ENCODE assay signal across 1 cellular context in the genomic region with DNA sequence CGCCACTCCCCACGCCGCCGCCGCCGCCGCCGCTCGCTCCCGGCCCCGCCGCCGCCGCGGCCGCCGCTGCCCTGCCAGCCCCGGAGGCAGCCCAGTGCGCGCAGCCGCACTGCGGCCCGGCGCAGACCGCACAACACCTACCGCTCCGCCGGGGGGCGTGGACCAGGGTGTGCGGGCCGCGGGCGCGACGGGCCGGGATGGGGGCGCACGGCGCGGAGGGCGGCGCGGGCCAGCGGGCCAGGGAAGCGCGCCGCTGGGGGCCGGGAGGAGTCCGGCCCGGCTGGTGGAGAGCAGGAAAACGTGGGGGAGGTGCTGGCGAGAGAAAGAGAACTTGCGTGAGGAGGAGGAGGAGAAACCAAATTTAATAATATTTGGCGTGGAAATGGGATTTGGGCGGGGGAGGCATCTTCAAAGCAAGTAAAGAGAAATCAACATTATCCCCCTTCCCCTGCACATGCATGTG.
TF ChIP-seq lines count a peak whose summit lies in the region.

A gene (minus strand): TSS at position 106 of the 463 bp plus-strand sequence. CDS start 594 bp downstream, outside the sequence.

TF ChIP-seq in HepG2, 621 proteins besides CTCF, POLR2A, EP300 and RAD21 (continued from another document and continues in another):
- TF ChIP-seq, protein P1, sequence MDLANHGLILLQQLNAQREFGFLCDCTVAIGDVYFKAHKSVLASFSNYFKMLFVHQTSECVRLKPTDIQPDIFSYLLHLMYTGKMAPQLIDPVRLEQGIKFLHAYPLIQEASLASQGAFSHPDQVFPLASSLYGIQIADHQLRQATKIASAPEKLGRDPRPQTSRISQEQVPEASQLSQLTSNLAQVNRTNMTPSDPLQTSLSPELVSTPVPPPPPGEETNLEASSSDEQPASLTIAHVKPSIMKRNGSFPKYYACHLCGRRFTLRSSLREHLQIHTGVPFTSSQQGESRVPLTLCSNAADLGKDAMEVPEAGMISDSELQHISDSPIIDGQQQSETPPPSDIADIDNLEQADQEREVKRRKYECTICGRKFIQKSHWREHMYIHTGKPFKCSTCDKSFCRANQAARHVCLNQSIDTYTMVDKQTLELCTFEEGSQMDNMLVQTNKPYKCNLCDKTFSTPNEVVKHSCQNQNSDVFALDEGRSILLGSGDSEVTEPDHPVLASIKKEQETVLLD (CRISPR knock-in tag; IDR thresholded peaks at IDR 0.05; ENCODE audit: low read depth), result 0 out of 2 replicates have a peak, but pooled peaks have one; percentile 54
- TF ChIP-seq ZNF569 (CRISPR knock-in tag; IDR thresholded peaks at IDR 0.05; ENCODE audit: borderline replicate concordance), result no peak
- no peak for TF ChIP-seq ZBTB8A (CRISPR knock-in tag; IDR thresholded peaks at IDR 0.05; ENCODE audit: borderline replicate concordance, low read depth)
- TF ChIP-seq HNRNPUL1 (IDR thresholded peaks at IDR 0.05; ENCODE audit: low read depth, low read length), result no peak
- no peak for TF ChIP-seq AGO1 (IDR thresholded peaks at IDR 0.05; ENCODE audit: low read depth, low read length, poor library complexity, severe bottlenecking)
- peak; percentile 32 for TF ChIP-seq ASH2L (IDR thresholded peaks at IDR 0.05; ENCODE audit: insufficient read length, low read depth, low read length)
- peak; percentile 54 for TF ChIP-seq RBFOX2 (IDR thresholded peaks at IDR 0.05; ENCODE audit: low read depth, low read length)
- 0 out of 2 replicates have a peak, but pooled peaks have one; percentile 2 for TF ChIP-seq GABPB1 (CRISPR knock-in tag; IDR thresholded peaks at IDR 0.05)
- 0 out of 2 replicates have a peak, but pooled peaks have one; percentile 8 for TF ChIP-seq TOPORS (CRISPR knock-in tag; IDR thresholded peaks at IDR 0.05)
- TF ChIP-seq, protein P2, sequence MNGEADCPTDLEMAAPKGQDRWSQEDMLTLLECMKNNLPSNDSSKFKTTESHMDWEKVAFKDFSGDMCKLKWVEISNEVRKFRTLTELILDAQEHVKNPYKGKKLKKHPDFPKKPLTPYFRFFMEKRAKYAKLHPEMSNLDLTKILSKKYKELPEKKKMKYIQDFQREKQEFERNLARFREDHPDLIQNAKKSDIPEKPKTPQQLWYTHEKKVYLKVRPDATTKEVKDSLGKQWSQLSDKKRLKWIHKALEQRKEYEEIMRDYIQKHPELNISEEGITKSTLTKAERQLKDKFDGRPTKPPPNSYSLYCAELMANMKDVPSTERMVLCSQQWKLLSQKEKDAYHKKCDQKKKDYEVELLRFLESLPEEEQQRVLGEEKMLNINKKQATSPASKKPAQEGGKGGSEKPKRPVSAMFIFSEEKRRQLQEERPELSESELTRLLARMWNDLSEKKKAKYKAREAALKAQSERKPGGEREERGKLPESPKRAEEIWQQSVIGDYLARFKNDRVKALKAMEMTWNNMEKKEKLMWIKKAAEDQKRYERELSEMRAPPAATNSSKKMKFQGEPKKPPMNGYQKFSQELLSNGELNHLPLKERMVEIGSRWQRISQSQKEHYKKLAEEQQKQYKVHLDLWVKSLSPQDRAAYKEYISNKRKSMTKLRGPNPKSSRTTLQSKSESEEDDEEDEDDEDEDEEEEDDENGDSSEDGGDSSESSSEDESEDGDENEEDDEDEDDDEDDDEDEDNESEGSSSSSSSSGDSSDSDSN (CRISPR knock-in tag; IDR thresholded peaks at IDR 0.05), result peak; percentile 57; the same call in 1 of the 2 replicates
- 0 out of 2 replicates have a peak, but pooled peaks have one; percentile 9 for TF ChIP-seq ZSCAN25 (CRISPR knock-in tag; IDR thresholded peaks at IDR 0.05)
- TF ChIP-seq, protein P3, sequence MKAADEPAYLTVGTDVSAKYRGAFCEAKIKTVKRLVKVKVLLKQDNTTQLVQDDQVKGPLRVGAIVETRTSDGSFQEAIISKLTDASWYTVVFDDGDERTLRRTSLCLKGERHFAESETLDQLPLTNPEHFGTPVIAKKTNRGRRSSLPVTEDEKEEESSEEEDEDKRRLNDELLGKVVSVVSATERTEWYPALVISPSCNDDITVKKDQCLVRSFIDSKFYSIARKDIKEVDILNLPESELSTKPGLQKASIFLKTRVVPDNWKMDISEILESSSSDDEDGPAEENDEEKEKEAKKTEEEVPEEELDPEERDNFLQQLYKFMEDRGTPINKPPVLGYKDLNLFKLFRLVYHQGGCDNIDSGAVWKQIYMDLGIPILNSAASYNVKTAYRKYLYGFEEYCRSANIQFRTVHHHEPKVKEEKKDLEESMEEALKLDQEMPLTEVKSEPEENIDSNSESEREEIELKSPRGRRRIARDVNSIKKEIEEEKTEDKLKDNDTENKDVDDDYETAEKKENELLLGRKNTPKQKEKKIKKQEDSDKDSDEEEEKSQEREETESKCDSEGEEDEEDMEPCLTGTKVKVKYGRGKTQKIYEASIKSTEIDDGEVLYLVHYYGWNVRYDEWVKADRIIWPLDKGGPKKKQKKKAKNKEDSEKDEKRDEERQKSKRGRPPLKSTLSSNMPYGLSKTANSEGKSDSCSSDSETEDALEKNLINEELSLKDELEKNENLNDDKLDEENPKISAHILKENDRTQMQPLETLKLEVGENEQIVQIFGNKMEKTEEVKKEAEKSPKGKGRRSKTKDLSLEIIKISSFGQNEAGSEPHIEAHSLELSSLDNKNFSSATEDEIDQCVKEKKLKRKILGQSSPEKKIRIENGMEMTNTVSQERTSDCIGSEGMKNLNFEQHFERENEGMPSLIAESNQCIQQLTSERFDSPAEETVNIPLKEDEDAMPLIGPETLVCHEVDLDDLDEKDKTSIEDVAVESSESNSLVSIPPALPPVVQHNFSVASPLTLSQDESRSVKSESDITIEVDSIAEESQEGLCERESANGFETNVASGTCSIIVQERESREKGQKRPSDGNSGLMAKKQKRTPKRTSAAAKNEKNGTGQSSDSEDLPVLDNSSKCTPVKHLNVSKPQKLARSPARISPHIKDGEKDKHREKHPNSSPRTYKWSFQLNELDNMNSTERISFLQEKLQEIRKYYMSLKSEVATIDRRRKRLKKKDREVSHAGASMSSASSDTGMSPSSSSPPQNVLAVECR (CRISPR knock-in tag; IDR thresholded peaks at IDR 0.05; ENCODE audit: borderline replicate concordance), result 0 out of 2 replicates have a peak, but pooled peaks have one; percentile 6
- TF ChIP-seq, protein P4, sequence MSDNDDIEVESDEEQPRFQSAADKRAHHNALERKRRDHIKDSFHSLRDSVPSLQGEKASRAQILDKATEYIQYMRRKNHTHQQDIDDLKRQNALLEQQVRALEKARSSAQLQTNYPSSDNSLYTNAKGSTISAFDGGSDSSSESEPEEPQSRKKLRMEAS (IDR thresholded peaks at IDR 0.05), result peak; percentile 33; the same call in 1 of the 2 replicates
- TF ChIP-seq GATAD1 (CRISPR knock-in tag; IDR thresholded peaks at IDR 0.05), result 0 out of 2 replicates have a peak, but pooled peaks have one; percentile 21
- TF ChIP-seq, protein P5, sequence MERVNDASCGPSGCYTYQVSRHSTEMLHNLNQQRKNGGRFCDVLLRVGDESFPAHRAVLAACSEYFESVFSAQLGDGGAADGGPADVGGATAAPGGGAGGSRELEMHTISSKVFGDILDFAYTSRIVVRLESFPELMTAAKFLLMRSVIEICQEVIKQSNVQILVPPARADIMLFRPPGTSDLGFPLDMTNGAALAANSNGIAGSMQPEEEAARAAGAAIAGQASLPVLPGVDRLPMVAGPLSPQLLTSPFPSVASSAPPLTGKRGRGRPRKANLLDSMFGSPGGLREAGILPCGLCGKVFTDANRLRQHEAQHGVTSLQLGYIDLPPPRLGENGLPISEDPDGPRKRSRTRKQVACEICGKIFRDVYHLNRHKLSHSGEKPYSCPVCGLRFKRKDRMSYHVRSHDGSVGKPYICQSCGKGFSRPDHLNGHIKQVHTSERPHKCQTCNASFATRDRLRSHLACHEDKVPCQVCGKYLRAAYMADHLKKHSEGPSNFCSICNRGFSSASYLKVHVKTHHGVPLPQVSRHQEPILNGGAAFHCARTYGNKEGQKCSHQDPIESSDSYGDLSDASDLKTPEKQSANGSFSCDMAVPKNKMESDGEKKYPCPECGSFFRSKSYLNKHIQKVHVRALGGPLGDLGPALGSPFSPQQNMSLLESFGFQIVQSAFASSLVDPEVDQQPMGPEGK (CRISPR knock-in tag; IDR thresholded peaks at IDR 0.05), result 0 out of 2 replicates have a peak, but pooled peaks have one; percentile 45
- TF ChIP-seq ZEB1 (IDR thresholded peaks at IDR 0.05; ENCODE audit: insufficient replicate concordance, low read depth), result no peak
- TF ChIP-seq TAF1 (CRISPR knock-in tag; IDR thresholded peaks at IDR 0.05), result peak; percentile 13; the same call in 1 of the 2 replicates
- TF ChIP-seq, protein P6, sequence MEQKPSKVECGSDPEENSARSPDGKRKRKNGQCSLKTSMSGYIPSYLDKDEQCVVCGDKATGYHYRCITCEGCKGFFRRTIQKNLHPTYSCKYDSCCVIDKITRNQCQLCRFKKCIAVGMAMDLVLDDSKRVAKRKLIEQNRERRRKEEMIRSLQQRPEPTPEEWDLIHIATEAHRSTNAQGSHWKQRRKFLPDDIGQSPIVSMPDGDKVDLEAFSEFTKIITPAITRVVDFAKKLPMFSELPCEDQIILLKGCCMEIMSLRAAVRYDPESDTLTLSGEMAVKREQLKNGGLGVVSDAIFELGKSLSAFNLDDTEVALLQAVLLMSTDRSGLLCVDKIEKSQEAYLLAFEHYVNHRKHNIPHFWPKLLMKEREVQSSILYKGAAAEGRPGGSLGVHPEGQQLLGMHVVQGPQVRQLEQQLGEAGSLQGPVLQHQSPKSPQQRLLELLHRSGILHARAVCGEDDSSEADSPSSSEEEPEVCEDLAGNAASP (CRISPR knock-in tag; IDR thresholded peaks at IDR 0.05; ENCODE audit: borderline replicate concordance), result no peak
- peak; percentile 13; the same call in 1 of the 2 replicates for TF ChIP-seq KDM2A (CRISPR knock-in tag; IDR thresholded peaks at IDR 0.05; ENCODE audit: borderline replicate concordance, low read depth)
- TF ChIP-seq, protein P7, sequence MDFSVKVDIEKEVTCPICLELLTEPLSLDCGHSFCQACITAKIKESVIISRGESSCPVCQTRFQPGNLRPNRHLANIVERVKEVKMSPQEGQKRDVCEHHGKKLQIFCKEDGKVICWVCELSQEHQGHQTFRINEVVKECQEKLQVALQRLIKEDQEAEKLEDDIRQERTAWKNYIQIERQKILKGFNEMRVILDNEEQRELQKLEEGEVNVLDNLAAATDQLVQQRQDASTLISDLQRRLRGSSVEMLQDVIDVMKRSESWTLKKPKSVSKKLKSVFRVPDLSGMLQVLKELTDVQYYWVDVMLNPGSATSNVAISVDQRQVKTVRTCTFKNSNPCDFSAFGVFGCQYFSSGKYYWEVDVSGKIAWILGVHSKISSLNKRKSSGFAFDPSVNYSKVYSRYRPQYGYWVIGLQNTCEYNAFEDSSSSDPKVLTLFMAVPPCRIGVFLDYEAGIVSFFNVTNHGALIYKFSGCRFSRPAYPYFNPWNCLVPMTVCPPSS (IDR thresholded peaks at IDR 0.05), result no peak
- peak; percentile 45 for TF ChIP-seq SKI (IDR thresholded peaks at IDR 0.05; ENCODE audit: partially characterized antibody)
- TF ChIP-seq, protein P8, sequence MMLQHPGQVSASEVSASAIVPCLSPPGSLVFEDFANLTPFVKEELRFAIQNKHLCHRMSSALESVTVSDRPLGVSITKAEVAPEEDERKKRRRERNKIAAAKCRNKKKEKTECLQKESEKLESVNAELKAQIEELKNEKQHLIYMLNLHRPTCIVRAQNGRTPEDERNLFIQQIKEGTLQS (CRISPR knock-in tag; IDR thresholded peaks at IDR 0.05), result no peak
- TF ChIP-seq KLF11 (CRISPR knock-in tag; IDR thresholded peaks at IDR 0.05), result no peak
- peak; percentile 49; the same call in 1 of the 3 replicates for TF ChIP-seq MXI1 (IDR thresholded peaks at IDR 0.05; ENCODE audit: borderline replicate concordance, low read depth, low read length)
- TF ChIP-seq ZFY (CRISPR knock-in tag; IDR thresholded peaks at IDR 0.05), result peak; percentile 70
- TF ChIP-seq ZNF777 (CRISPR knock-in tag; IDR thresholded peaks at IDR 0.05), result 0 out of 2 replicates have a peak, but pooled peaks have one; percentile 3
- TF ChIP-seq, protein P9, sequence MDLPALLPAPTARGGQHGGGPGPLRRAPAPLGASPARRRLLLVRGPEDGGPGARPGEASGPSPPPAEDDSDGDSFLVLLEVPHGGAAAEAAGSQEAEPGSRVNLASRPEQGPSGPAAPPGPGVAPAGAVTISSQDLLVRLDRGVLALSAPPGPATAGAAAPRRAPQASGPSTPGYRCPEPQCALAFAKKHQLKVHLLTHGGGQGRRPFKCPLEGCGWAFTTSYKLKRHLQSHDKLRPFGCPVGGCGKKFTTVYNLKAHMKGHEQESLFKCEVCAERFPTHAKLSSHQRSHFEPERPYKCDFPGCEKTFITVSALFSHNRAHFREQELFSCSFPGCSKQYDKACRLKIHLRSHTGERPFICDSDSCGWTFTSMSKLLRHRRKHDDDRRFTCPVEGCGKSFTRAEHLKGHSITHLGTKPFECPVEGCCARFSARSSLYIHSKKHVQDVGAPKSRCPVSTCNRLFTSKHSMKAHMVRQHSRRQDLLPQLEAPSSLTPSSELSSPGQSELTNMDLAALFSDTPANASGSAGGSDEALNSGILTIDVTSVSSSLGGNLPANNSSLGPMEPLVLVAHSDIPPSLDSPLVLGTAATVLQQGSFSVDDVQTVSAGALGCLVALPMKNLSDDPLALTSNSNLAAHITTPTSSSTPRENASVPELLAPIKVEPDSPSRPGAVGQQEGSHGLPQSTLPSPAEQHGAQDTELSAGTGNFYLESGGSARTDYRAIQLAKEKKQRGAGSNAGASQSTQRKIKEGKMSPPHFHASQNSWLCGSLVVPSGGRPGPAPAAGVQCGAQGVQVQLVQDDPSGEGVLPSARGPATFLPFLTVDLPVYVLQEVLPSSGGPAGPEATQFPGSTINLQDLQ (CRISPR knock-in tag; IDR thresholded peaks at IDR 0.05), result no peak
- TF ChIP-seq, protein P10, sequence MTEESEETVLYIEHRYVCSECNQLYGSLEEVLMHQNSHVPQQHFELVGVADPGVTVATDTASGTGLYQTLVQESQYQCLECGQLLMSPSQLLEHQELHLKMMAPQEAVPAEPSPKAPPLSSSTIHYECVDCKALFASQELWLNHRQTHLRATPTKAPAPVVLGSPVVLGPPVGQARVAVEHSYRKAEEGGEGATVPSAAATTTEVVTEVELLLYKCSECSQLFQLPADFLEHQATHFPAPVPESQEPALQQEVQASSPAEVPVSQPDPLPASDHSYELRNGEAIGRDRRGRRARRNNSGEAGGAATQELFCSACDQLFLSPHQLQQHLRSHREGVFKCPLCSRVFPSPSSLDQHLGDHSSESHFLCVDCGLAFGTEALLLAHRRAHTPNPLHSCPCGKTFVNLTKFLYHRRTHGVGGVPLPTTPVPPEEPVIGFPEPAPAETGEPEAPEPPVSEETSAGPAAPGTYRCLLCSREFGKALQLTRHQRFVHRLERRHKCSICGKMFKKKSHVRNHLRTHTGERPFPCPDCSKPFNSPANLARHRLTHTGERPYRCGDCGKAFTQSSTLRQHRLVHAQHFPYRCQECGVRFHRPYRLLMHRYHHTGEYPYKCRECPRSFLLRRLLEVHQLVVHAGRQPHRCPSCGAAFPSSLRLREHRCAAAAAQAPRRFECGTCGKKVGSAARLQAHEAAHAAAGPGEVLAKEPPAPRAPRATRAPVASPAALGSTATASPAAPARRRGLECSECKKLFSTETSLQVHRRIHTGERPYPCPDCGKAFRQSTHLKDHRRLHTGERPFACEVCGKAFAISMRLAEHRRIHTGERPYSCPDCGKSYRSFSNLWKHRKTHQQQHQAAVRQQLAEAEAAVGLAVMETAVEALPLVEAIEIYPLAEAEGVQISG (CRISPR knock-in tag; IDR thresholded peaks at IDR 0.05), result peak; percentile 37; the same call in 1 of the 2 replicates
- TF ChIP-seq PHF8 (CRISPR knock-in tag; IDR thresholded peaks at IDR 0.05), result peak; percentile 12; the same call in 1 of the 2 replicates
